Comparison of ENCODE assay signal across 8 cellular contexts in genomic region chr17:63741251-63742049, GRCh38. TPM values are rescaled to one million over a fixed set of nuclear protein-coding genes. Genes with fewer than 3 reads are reported as not detected.
DNase-seq lines count a peak whose midpoint lies in the region; ATAC-seq and TF ChIP-seq lines count a peak whose summit lies in the region.

STRADA (minus strand) TSS chr17:63741799; CDS start chr17:63728369, 13,430 bp downstream.

- H3K4me1 ChIP-seq in left ventricle myocardium inferior, result peaks cover 24% of the 10 kb centered on the region
- no peaks in the 10 kb centered on the region for H3K4me1 ChIP-seq in prostate gland (replicated peaks)
- H3K4me1 ChIP-seq in urinary bladder (ENCODE audit: insufficient read depth), result no peaks in the 10 kb centered on the region

- TF ChIP-seq POLR2A in prostate gland (IDR thresholded peaks at IDR 0.05), result peak; percentile 91

- H3K36me3 ChIP-seq in left ventricle myocardium inferior (peaks cover 14% of the 10 kb centered on the region), prostate gland (peaks cover 0 to 5% of the 10 kb centered on the region in 2 donors), urinary bladder (ENCODE audit: insufficient read depth) (peaks cover 4% of the 10 kb centered on the region)

- ATAC-seq in HG02870 (IDR thresholded peaks at IDR 0.05; ENCODE audit: unreplicated experiment), result peak; percentile 80

- DNase-seq in GM13976 (ENCODE audit: low spot score) (peak; percentile 98), NCI-H146 treated with DMSO at 0.1 percent for 48 hours (lab: John Stamatoyannopoulos, UW; ENCODE audit: unreplicated experiment) (peak; percentile 96), amniotic stem cell (lab: John Stamatoyannopoulos, UW) (peak; percentile 91), left ventricle myocardium inferior (peak; percentile 99), prostate gland (ENCODE audit: low spot score) (peak; percentile 100)

- intact Hi-C loops in T-helper 1 cell treated with Interleukin-12 subunit alpha and Interleukin-12 subunit beta and Interleukin-4 antibody, amounts not matched to agents 30 ng/mL and 1 ng/mL, for 36 hours (cut with micrococcal nuclease), result loop anchor here (1.0 to 5.0 kb wide), 12 partner anchors 11 to 1879 kb away; partner anchors contain the start of genes BRIP1, CCDC47, CEP95 and DCAF7
- intact Hi-C loops in left ventricle myocardium inferior (cut with micrococcal nuclease) (no loop called here), prostate gland (cut with DNase I) (no loop called here)

- peak within 1 kb of the TSS; percentile 94 for H3K27ac ChIP-seq in left ventricle myocardium inferior (replicated peaks)
- peak within 1 kb of the TSS; percentile 99 for H3K27ac ChIP-seq in prostate gland
- peak within 1 kb of the TSS; percentile 92 for H3K27ac ChIP-seq in urinary bladder (ENCODE audit: low read depth)

- 0% methylated on average over 70 of the region's 70 CpGs for WGBS in prostate gland
- under 1% methylated on average over 70 of the region's 70 CpGs for WGBS in urinary bladder

- no peaks in the 10 kb centered on the region for H3K27me3 ChIP-seq in left ventricle myocardium inferior (ENCODE audit: low read depth)
- no peaks in the 10 kb centered on the region for H3K27me3 ChIP-seq in prostate gland (replicated peaks; ENCODE audit: insufficient read depth)

- no peaks in the 10 kb centered on the region for H3K9me3 ChIP-seq in left ventricle myocardium inferior (replicated peaks)
- no peaks in the 10 kb centered on the region for H3K9me3 ChIP-seq in prostate gland

- H3K4me3 ChIP-seq in left ventricle myocardium inferior, result peak within 1 kb of the TSS; percentile 89
- peak within 1 kb of the TSS; percentile 77 to 89 for H3K4me3 ChIP-seq in prostate gland
- peak within 1 kb of the TSS; percentile 73 for H3K4me3 ChIP-seq in urinary bladder (ENCODE audit: low read depth, low read length)

- TF ChIP-seq CTCF in GM13976 (IDR thresholded peaks at IDR 0.05; ENCODE audit: borderline replicate concordance, control extremely low read depth, extremely low read depth, insufficient read depth, missing control alignments) (no peak), left ventricle myocardium inferior (IDR thresholded peaks at IDR 0.05; ENCODE audit: borderline replicate concordance) (no peak), prostate gland (IDR thresholded peaks at IDR 0.05) (peak in 1 of 4 experiments; percentile 12)

- in situ Hi-C loops in GM13976 (cut with MboI; ENCODE audit: low sequenced_read_pairs, unreplicated experiment), result no loop called here

RNA-seq across cellular contexts. Expression of gene STRADA, which starts in this region (rescaled TPM):
- 55.6 and 60.6 TPM in 2 replicates for total RNA-seq in T-helper 1 cell treated with Interleukin-12 subunit alpha and Interleukin-12 subunit beta and Interleukin-4 antibody, amounts not matched to agents 30 ng/mL and 1 ng/mL, for 36 hours
- total RNA-seq in left ventricle myocardium inferior (14.6 TPM), prostate gland (10 to 100 TPM; 15.7 to 37.1 TPM), urinary bladder (41.7 TPM)
- 24.9 TPM for polyA plus RNA-seq in urinary bladder

Comparison
In these comparisons a context has a peak if more than half of its experiments do, and no peak if none do; other contexts are left out.
1. Peak in every context shown above with its lines: DNase-seq, ATAC-seq, H3K4me3 ChIP-seq and H3K27ac ChIP-seq.